In the genomic region with DNA sequence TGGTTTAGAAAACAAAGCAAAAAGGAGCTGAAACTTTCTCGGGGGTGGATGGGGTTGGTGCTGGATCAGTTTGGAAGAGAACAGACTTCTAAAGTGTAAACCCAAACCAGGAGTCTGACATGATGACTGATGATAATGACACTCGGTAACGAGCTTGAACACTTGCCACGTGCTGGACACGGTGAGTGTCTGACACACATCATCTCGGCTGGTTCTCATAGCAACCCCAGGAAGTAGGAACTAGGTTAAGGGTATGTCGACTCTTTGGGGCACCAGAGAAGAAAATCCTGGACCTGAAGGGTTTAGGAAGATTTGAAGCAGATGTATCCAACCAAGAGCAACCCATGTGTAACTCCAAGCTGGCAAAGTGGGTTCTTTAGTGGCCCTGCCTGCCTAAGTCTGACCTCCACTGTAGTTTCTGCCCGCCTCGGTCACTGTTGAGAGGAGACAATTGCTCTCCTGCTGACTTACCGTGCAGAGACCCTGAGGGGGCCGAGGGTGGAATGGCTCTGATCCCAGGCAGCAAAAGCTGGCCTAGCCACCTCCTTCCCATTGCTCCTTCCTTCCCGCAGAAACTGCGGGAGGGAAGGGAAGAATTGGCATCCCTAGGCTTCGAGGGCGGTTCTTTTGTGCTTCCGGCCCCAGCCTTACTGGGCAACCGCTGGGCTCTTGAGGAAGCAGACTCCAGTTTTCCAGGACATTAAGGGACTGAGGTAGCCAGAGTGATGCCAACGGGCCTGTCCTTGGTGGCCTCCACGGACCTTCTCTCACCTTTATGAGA, we compare ENCODE assay signal across 10 cellular contexts.
DNase-seq lines count a peak whose midpoint lies in the region; ATAC-seq and TF ChIP-seq lines count a peak whose summit lies in the region.
"Had no signal": no experiment of that assay in that cellular context is flagged by ENCODE, and none has a peak within 500 bp of the region (broad histone marks: within the 10 kb centered on the region; RNA-seq: fewer than 3 reads in every experiment).

No MANE protein-coding gene starts in this region.

- H3K4me3 Mint-ChIP-seq in Caco-2 (ENCODE audit: unreplicated experiment) = peak overlapping the region; percentile 72
- no peak overlapping the region for H3K4me3 Mint-ChIP-seq in endodermal cell

- no peak overlapping the region for H3K4me2 ChIP-seq in OCI-LY1 (ENCODE audit: low read length)

- H3K27me3 ChIP-seq in Caco-2 (replicated peaks; ENCODE audit: control insufficient read depth, insufficient read depth, low read length) (no peaks in the 10 kb centered on the region), OCI-LY1 (ENCODE audit: insufficient read depth, low read length) (no peaks in the 10 kb centered on the region), endodermal cell (ENCODE audit: control insufficient read depth, insufficient read depth, low read length, poor library complexity, severe bottlenecking) (no peaks in the 10 kb centered on the region), sigmoid colon (no peaks in the 10 kb centered on the region)

- H2AFZ ChIP-seq in OCI-LY1 (ENCODE audit: low read length) = no peak overlapping the region

- H3K4me3 ChIP-seq in Caco-2 (ENCODE audit: low read depth, low read length) (no peak overlapping the region), OCI-LY1 (ENCODE audit: low read depth, low read length, poor library complexity, severe bottlenecking) (no peak overlapping the region), endodermal cell (ENCODE audit: low read length) (no peak overlapping the region), sigmoid colon (no peak overlapping the region)
- H3K4me3 ChIP-seq: lung had no signal

- DNase-seq in Caco-2 = no peak
- DNase-seq in endodermal cell = peak; percentile 67
- peak; percentile 60 for DNase-seq in sigmoid colon
- DNase-seq in NCI-H1694 (lab: John Stamatoyannopoulos, UW) = no peak
- DNase-seq in NCI-H748 treated with DMSO at 0.1 percent for 48 hours (lab: John Stamatoyannopoulos, UW) = no peak
- DNase-seq: activated naive CD4-positive, alpha-beta T cell treated with Interleukin-2 at 50 U/mL for 16 hours had no signal

- H3K36me3 Mint-ChIP-seq in Caco-2 (ENCODE audit: insufficient read depth, unreplicated experiment) = peaks cover 20% of the 10 kb centered on the region
- no peaks in the 10 kb centered on the region for H3K36me3 Mint-ChIP-seq in endodermal cell (ENCODE audit: low read depth)

- no peaks in the 10 kb centered on the region for H3K9me3 ChIP-seq in Caco-2
- H3K9me3 ChIP-seq in OCI-LY1 (ENCODE audit: low read length) = no peaks in the 10 kb centered on the region
- no peaks in the 10 kb centered on the region for H3K9me3 ChIP-seq in endodermal cell (ENCODE audit: control insufficient read depth, low read length)
- H3K9me3 ChIP-seq in sigmoid colon = no peaks in the 10 kb centered on the region

- no peak for TF ChIP-seq EP300 in sigmoid colon (IDR thresholded peaks at IDR 0.05)

- H3K36me3 ChIP-seq in Caco-2 (ENCODE audit: control insufficient read depth, insufficient read depth, low read length) = no peaks in the 10 kb centered on the region
- no peaks in the 10 kb centered on the region for H3K36me3 ChIP-seq in OCI-LY1 (ENCODE audit: insufficient read depth, low read length)
- H3K36me3 ChIP-seq in endodermal cell (ENCODE audit: control insufficient read depth, insufficient read depth, low read length) = no peaks in the 10 kb centered on the region
- H3K36me3 ChIP-seq in sigmoid colon = no peaks in the 10 kb centered on the region

- H3K27ac ChIP-seq in OCI-LY1 (ENCODE audit: low read depth, low read length, poor library complexity, severe bottlenecking) = peak overlapping the region; percentile 88
- no peak overlapping the region for H3K27ac ChIP-seq in endodermal cell (ENCODE audit: low read depth, low read length)
- H3K27ac ChIP-seq in sigmoid colon = peak overlapping the region in 3 of 4 donors; percentile 79 to 90 (median 83)

- no peaks in the 10 kb centered on the region for H4K20me1 ChIP-seq in OCI-LY1 (ENCODE audit: insufficient read depth, low read length)

- intact Hi-C loops in Caco-2 (cut with micrococcal nuclease; ENCODE audit: unreplicated experiment) (no loop called here), sigmoid colon (cut with DNase I) (loop anchor here (5.0 kb wide), 4 partner anchors 55 to 360 kb away; a partner anchor contains a TSS)

- H3K4me1 Mint-ChIP-seq in Caco-2 (ENCODE audit: low read depth, unreplicated experiment) = peaks cover 71% of the 10 kb centered on the region
- peaks cover 67% of the 10 kb centered on the region for H3K4me1 Mint-ChIP-seq in endodermal cell

- 76 to 80% methylated on average over 14 to 19 of the region's 19 CpGs for WGBS in endodermal cell (ENCODE audit: insufficient coverage in 1 of 2, insufficient read length in 1 of 2), 2 experiments
- 78 to 82% methylated on average over 19 of the region's 19 CpGs for WGBS in sigmoid colon, 2 donors

- no peak for TF ChIP-seq CTCF in Caco-2 (IDR thresholded peaks at IDR 0.05; ENCODE audit: insufficient read depth in 1 of 2, low read depth in 1 of 2, low read length in 1 of 2, severe bottlenecking in 1 of 2, unreplicated experiment in 1 of 2)
- no peak for TF ChIP-seq CTCF in OCI-LY1 (IDR thresholded peaks at IDR 0.05; ENCODE audit: low read length)
- TF ChIP-seq CTCF in endodermal cell (conservative IDR thresholded peaks at IDR 0.05) = no peak
- no peak for TF ChIP-seq CTCF in sigmoid colon (IDR thresholded peaks at IDR 0.05)

- H3K27me3 Mint-ChIP-seq in Caco-2 (ENCODE audit: insufficient read depth, unreplicated experiment) = no peaks in the 10 kb centered on the region
- H3K27me3 Mint-ChIP-seq in endodermal cell (ENCODE audit: insufficient read depth) = peaks cover 2% of the 10 kb centered on the region

- ATAC-seq in GM18502 (IDR thresholded peaks at IDR 0.05; ENCODE audit: poor library complexity, unreplicated experiment) = no peak
- no peak for ATAC-seq in GM18873 (IDR thresholded peaks at IDR 0.05; ENCODE audit: low FRiP score, unreplicated experiment)

- no TSS peak for BruUV-seq in Caco-2 (replicated peaks; lab: Mats Ljungman, UMichigan)

- H3K27ac Mint-ChIP-seq in Caco-2 (ENCODE audit: unreplicated experiment) = peak overlapping the region; percentile 94
- H3K27ac Mint-ChIP-seq in endodermal cell = no peak overlapping the region

- peaks cover 81% of the 10 kb centered on the region for H3K4me1 ChIP-seq in Caco-2
- H3K4me1 ChIP-seq in OCI-LY1 (ENCODE audit: insufficient read depth, low read length, severe bottlenecking) = peaks cover 81% of the 10 kb centered on the region
- peaks cover 30% of the 10 kb centered on the region for H3K4me1 ChIP-seq in endodermal cell (ENCODE audit: control insufficient read depth, insufficient read depth, low read length)
- H3K4me1 ChIP-seq in sigmoid colon = peaks cover 0 to 67% (median 63%) of the 10 kb centered on the region in 4 donors

- H3K9me3 Mint-ChIP-seq in Caco-2 (ENCODE audit: unreplicated experiment) (no peaks in the 10 kb centered on the region), endodermal cell (no peaks in the 10 kb centered on the region)

- POLR2A ChIA-PET in Caco-2 (lab: Charles Lee) = interaction anchor here (0.6 kb wide), 1 partner anchor 132 kb away, joined by 5 read pairs; no protein-coding TSS in a partner anchor

- TF ChIP-seq POLR2A in sigmoid colon (IDR thresholded peaks at IDR 0.05) = no peak

- no peaks in the 10 kb centered on the region for H3F3A ChIP-seq in OCI-LY1 (ENCODE audit: insufficient read depth, low read length)

- no peaks in the 10 kb centered on the region for H3K79me2 ChIP-seq in OCI-LY1 (ENCODE audit: insufficient read depth, low read length)

- CTCF ChIA-PET in Caco-2 (lab: Charles Lee) = interaction anchor here (0.7 kb wide), 1 partner anchor 361 kb away, joined by 3 read pairs; no protein-coding TSS in a partner anchor

- no peaks in the 10 kb centered on the region for H3K9me2 ChIP-seq in OCI-LY1 (ENCODE audit: low read depth, low read length)

- H3K9ac ChIP-seq in OCI-LY1 (ENCODE audit: low read length) = no peak overlapping the region
- H3K9ac ChIP-seq in endodermal cell (ENCODE audit: extremely low read depth, low read length, poor library complexity, severe bottlenecking) = no peak overlapping the region

Comparison
In these comparisons a context has a peak if more than half of its experiments do, and no peak if none do; other contexts are left out.
1. DNase-seq: peak in endodermal cell (single experiment) and sigmoid colon (single experiment); none in Caco-2 (0 of 2), NCI-H1694 (single experiment) and NCI-H748 treated with DMSO at 0.1 percent for 48 hours (single experiment).